8 cellular contexts compared by ENCODE assay signal in genomic region chr6:138692978-138693909, GRCh38.
A peak's percentile ranks its signal among the peaks of the same experiment; 100 is the strongest.
DNase-seq lines count a peak whose midpoint lies in the region; ATAC-seq and TF ChIP-seq lines count a peak whose summit lies in the region.

No MANE protein-coding gene starts in this region.

- peak in 2 of 3 donors; percentile 2 to 32 for DNase-seq in CD4-positive, CD25-positive, alpha-beta regulatory T cell
- DNase-seq in NCI-H510A (lab: John Stamatoyannopoulos, UW), result peak; percentile 62
- no peak for DNase-seq in activated CD8-positive, alpha-beta memory T cell treated with anti-CD3 and anti-CD28 coated beads, Interleukin-2, amount 10 ng/mL, durations not matched to agents 7 days and 5 days
- peak; percentile 83 to 87 (median 86) for DNase-seq in mucosa of descending colon
- peak; percentile 81 to 82 for DNase-seq in suprapubic skin (ENCODE audit: low spot score in 2 of 2)

- no peak for TF ChIP-seq EP300 in suprapubic skin (IDR thresholded peaks at IDR 0.05)

- WGBS in suprapubic skin, result 4% methylated on average over 44 of the region's 92 CpGs

- peak; percentile 33 to 44 for ATAC-seq in CD4-positive, CD25-positive, alpha-beta regulatory T cell (ENCODE audit: low read depth in 2 of 2)
- peak; percentile 45 for ATAC-seq in GM19043 (IDR thresholded peaks at IDR 0.05; ENCODE audit: low read depth, unreplicated experiment)
- ATAC-seq in HG03135 (IDR thresholded peaks at IDR 0.05; ENCODE audit: unreplicated experiment), result peak; percentile 53
- peak; percentile 76 for ATAC-seq in activated CD8-positive, alpha-beta memory T cell treated with anti-CD3 and anti-CD28 coated beads, Interleukin-2, amount 10 ng/mL, durations not matched to agents 7 days and 5 days
- ATAC-seq in esophagus mucosa, result peak; percentile 82
- ATAC-seq in mucosa of descending colon, result peak; percentile 94

- CTCF ChIA-PET in activated CD8-positive, alpha-beta memory T cell treated with anti-CD3 and anti-CD28 coated beads, Interleukin-2, amount 10 ng/mL, durations not matched to agents 7 days and 5 days (lab: Charles Lee), result interaction anchor here (0.6 to 3.5 kb wide), 18 partner anchors 8 to 671 kb away, joined by 3 to 20 read pairs (median 4); no protein-coding TSS in a partner anchor

- H3K4me3 ChIP-seq in CD4-positive, CD25-positive, alpha-beta regulatory T cell (ENCODE audit: low read depth, low read length), result no peak overlapping the region
- H3K4me3 ChIP-seq in mucosa of descending colon, result peak overlapping the region; percentile 74
- peak overlapping the region; percentile 99 for H3K4me3 ChIP-seq in suprapubic skin

- H3K9me3 Mint-ChIP-seq in CD4-positive, CD25-positive, alpha-beta regulatory T cell, result peaks cover 0 to 3% (median 0%) of the 10 kb centered on the region in 7 donors
- no peaks in the 10 kb centered on the region for H3K9me3 Mint-ChIP-seq in activated CD8-positive, alpha-beta memory T cell treated with anti-CD3 and anti-CD28 coated beads, Interleukin-2, amount 10 ng/mL, durations not matched to agents 7 days and 5 days (ENCODE audit: low read depth)

- H3K27ac Mint-ChIP-seq in CD4-positive, CD25-positive, alpha-beta regulatory T cell, result no peak overlapping the region
- H3K27ac Mint-ChIP-seq in activated CD8-positive, alpha-beta memory T cell treated with anti-CD3 and anti-CD28 coated beads, Interleukin-2, amount 10 ng/mL, durations not matched to agents 7 days and 5 days, result no peak overlapping the region

- no peaks in the 10 kb centered on the region for H3K36me3 Mint-ChIP-seq in CD4-positive, CD25-positive, alpha-beta regulatory T cell
- no peaks in the 10 kb centered on the region for H3K36me3 Mint-ChIP-seq in activated CD8-positive, alpha-beta memory T cell treated with anti-CD3 and anti-CD28 coated beads, Interleukin-2, amount 10 ng/mL, durations not matched to agents 7 days and 5 days

- peaks cover 25% of the 10 kb centered on the region for H3K27me3 ChIP-seq in CD4-positive, CD25-positive, alpha-beta regulatory T cell (ENCODE audit: control insufficient read depth, insufficient read depth, low read length)
- H3K27me3 ChIP-seq in suprapubic skin, result no peaks in the 10 kb centered on the region

- TF ChIP-seq POLR2A in suprapubic skin (IDR thresholded peaks at IDR 0.05), result peak in 1 of 2 donors; percentile 32

- H3K9me3 ChIP-seq in CD4-positive, CD25-positive, alpha-beta regulatory T cell (ENCODE audit: control insufficient read depth in 2 of 2, low read length in 2 of 2), result no peaks in the 10 kb centered on the region
- H3K9me3 ChIP-seq in mucosa of descending colon (no peaks in the 10 kb centered on the region), suprapubic skin (no peaks in the 10 kb centered on the region)

- peaks cover 0 to 9% (median 8%) of the 10 kb centered on the region in 4 donors for H3K4me1 Mint-ChIP-seq in CD4-positive, CD25-positive, alpha-beta regulatory T cell
- H3K4me1 Mint-ChIP-seq in activated CD8-positive, alpha-beta memory T cell treated with anti-CD3 and anti-CD28 coated beads, Interleukin-2, amount 10 ng/mL, durations not matched to agents 7 days and 5 days, result peaks cover 6% of the 10 kb centered on the region

- no peak overlapping the region for H3K27ac ChIP-seq in CD4-positive, CD25-positive, alpha-beta regulatory T cell (ENCODE audit: insufficient read depth, low read length, poor library complexity, severe bottlenecking)
- H3K27ac ChIP-seq in suprapubic skin, result peak overlapping the region; percentile 91

- TF ChIP-seq CTCF in mucosa of descending colon (IDR thresholded peaks at IDR 0.05), result no peak
- TF ChIP-seq CTCF in suprapubic skin (IDR thresholded peaks at IDR 0.05), result no peak

- H3K27me3 Mint-ChIP-seq in CD4-positive, CD25-positive, alpha-beta regulatory T cell, result peaks cover 61% of the 10 kb centered on the region
- peaks cover 69% of the 10 kb centered on the region for H3K27me3 Mint-ChIP-seq in activated CD8-positive, alpha-beta memory T cell treated with anti-CD3 and anti-CD28 coated beads, Interleukin-2, amount 10 ng/mL, durations not matched to agents 7 days and 5 days

- intact Hi-C loops in mucosa of descending colon (cut with DNase I, micrococcal nuclease), result loop anchor here in 1 of 2 donors (10.0 kb wide), 1 partner anchor 72 kb away; no protein-coding TSS in a partner anchor

- peak overlapping the region; percentile 15 to 89 (median 83) for H3K4me3 Mint-ChIP-seq in CD4-positive, CD25-positive, alpha-beta regulatory T cell
- H3K4me3 Mint-ChIP-seq in activated CD8-positive, alpha-beta memory T cell treated with anti-CD3 and anti-CD28 coated beads, Interleukin-2, amount 10 ng/mL, durations not matched to agents 7 days and 5 days, result peak overlapping the region; percentile 71

- H3K4me1 ChIP-seq in CD4-positive, CD25-positive, alpha-beta regulatory T cell (ENCODE audit: control insufficient read depth, insufficient read depth, low read length, poor library complexity, severe bottlenecking), result peaks cover 5% of the 10 kb centered on the region
- H3K4me1 ChIP-seq in mucosa of descending colon (ENCODE audit: low read depth) (no peaks in the 10 kb centered on the region), suprapubic skin (peaks cover 36% of the 10 kb centered on the region)

- H3K36me3 ChIP-seq in CD4-positive, CD25-positive, alpha-beta regulatory T cell (ENCODE audit: control insufficient read depth, insufficient read depth, low read length), result no peaks in the 10 kb centered on the region
- no peaks in the 10 kb centered on the region for H3K36me3 ChIP-seq in mucosa of descending colon (ENCODE audit: low read depth)
- H3K36me3 ChIP-seq in suprapubic skin, result no peaks in the 10 kb centered on the region

Comparison
In these comparisons a context has a peak if more than half of its experiments do, and no peak if none do; other contexts are left out.
1. ATAC-seq: peak in every context shown above with its lines; median percentile 94 in mucosa of descending colon; 82 in esophagus mucosa; 76 in activated CD8-positive, alpha-beta memory T cell treated with anti-CD3 and anti-CD28 coated beads, Interleukin-2, amount 10 ng/mL, durations not matched to agents 7 days and 5 days; 53 in HG03135; 45 in GM19043; 38 in CD4-positive, CD25-positive, alpha-beta regulatory T cell.